Comparison of ENCODE assay signal across 26 cellular contexts in genomic region chr9:135776893-135777622, GRCh38.
"Had no signal": no experiment of that assay in that cellular context is flagged by ENCODE, and none has a peak within 500 bp of the region (broad histone marks: within the 10 kb centered on the region; RNA-seq: fewer than 3 reads in every experiment).

No MANE protein-coding gene starts in this region.

- DNase-seq: hypothalamus; islet precursor cell; left ventricle myocardium inferior; mesendoderm; naive B cell; nephron progenitor cell; ovary; stimulated activated CD4-positive, alpha-beta T cell treated with anti-CD3 and anti-CD28 coated beads, Interleukin-12 subunit alpha, Interleukin-12 subunit beta, amount 100 ng/mL, for 4 hours; stimulated activated CD4-positive, alpha-beta T cell treated with anti-CD3 and anti-CD28 coated beads, Interleukin-15, amount 100 ng/mL, for 24 hours; stimulated activated CD4-positive, alpha-beta T cell treated with anti-CD3 and anti-CD28 coated beads, Interleukin-2, amount 100 ng/mL, for 24 hours; stimulated activated CD4-positive, alpha-beta T cell treated with anti-CD3 and anti-CD28 coated beads, Interleukin-4, amount 100 ng/mL, for 1 hour; stimulated activated naive CD4-positive, alpha-beta T cell; tibial artery; trophoblast cell; upper lobe of right lung had no signal

- H3K27me3 Mint-ChIP-seq: progenitor cell of endocrine pancreas; stimulated activated naive CD8-positive, alpha-beta T cell treated with anti-CD3 and anti-CD28 coated beads, Interleukin-15, Interleukin-2, amounts not matched to agents 100 ng/mL and 50 ng/mL, for 24 hours had no signal

- H3K36me3 Mint-ChIP-seq: mesothelial cell of epicardium, naive B cell, neural progenitor cell had no signal

- H3K27me3 ChIP-seq: neural progenitor cell, ovary, right atrium auricular region, upper lobe of right lung had no signal

- H3K4me3 Mint-ChIP-seq: mesothelial cell of epicardium; nephron progenitor cell; neural progenitor cell; stimulated activated naive CD8-positive, alpha-beta T cell treated with anti-CD3 and anti-CD28 coated beads, Interleukin-15, Interleukin-2, amounts not matched to agents 100 ng/mL and 50 ng/mL, for 24 hours had no signal

- H3K4me1 ChIP-seq: left ventricle myocardium inferior, right atrium auricular region, suprapubic skin, tibial artery, upper lobe of right lung had no signal

- H3K4me3 ChIP-seq: left ventricle myocardium inferior, lung, neural progenitor cell, ovary, right atrium auricular region, skin epidermis, suprapubic skin, thoracic aorta, tibial artery, upper lobe of right lung had no signal

- H3K27ac Mint-ChIP-seq: mesothelial cell of epicardium; naive B cell; nephron progenitor cell; neural progenitor cell; progenitor cell of endocrine pancreas; stimulated activated naive CD8-positive, alpha-beta T cell treated with anti-CD3 and anti-CD28 coated beads, Interleukin-15, Interleukin-2, amounts not matched to agents 100 ng/mL and 50 ng/mL, for 24 hours had no signal

- FAIRE-seq: urothelium cell line had no signal

- H3K9me3 ChIP-seq: left ventricle myocardium inferior, ovary, right atrium auricular region, suprapubic skin, thoracic aorta, tibial artery, upper lobe of right lung had no signal

- H2AFZ ChIP-seq: neural progenitor cell had no signal

- ATAC-seq: sciatic nerve, upper lobe of right lung had no signal

- H3K4me2 ChIP-seq: neural progenitor cell had no signal

- H3K9me3 Mint-ChIP-seq: mesothelial cell of epicardium; naive B cell; nephron progenitor cell; neural progenitor cell; stimulated activated naive CD8-positive, alpha-beta T cell treated with anti-CD3 and anti-CD28 coated beads, Interleukin-15, Interleukin-2, amounts not matched to agents 100 ng/mL and 50 ng/mL, for 24 hours had no signal

- H3K27ac ChIP-seq: left ventricle myocardium inferior, neural progenitor cell, ovary, right atrium auricular region, skin epidermis, suprapubic skin, thoracic aorta, tibial artery, upper lobe of right lung had no signal

- H3K9ac ChIP-seq: neural progenitor cell had no signal

- H3K4me1 Mint-ChIP-seq: mesothelial cell of epicardium, naive B cell had no signal

- H3K36me3 ChIP-seq: left ventricle myocardium inferior, neural progenitor cell, ovary, right atrium auricular region, suprapubic skin, thoracic aorta, tibial artery, upper lobe of right lung had no signal
